Comparison of ENCODE assay signal across 12 cellular contexts in the genomic region with DNA sequence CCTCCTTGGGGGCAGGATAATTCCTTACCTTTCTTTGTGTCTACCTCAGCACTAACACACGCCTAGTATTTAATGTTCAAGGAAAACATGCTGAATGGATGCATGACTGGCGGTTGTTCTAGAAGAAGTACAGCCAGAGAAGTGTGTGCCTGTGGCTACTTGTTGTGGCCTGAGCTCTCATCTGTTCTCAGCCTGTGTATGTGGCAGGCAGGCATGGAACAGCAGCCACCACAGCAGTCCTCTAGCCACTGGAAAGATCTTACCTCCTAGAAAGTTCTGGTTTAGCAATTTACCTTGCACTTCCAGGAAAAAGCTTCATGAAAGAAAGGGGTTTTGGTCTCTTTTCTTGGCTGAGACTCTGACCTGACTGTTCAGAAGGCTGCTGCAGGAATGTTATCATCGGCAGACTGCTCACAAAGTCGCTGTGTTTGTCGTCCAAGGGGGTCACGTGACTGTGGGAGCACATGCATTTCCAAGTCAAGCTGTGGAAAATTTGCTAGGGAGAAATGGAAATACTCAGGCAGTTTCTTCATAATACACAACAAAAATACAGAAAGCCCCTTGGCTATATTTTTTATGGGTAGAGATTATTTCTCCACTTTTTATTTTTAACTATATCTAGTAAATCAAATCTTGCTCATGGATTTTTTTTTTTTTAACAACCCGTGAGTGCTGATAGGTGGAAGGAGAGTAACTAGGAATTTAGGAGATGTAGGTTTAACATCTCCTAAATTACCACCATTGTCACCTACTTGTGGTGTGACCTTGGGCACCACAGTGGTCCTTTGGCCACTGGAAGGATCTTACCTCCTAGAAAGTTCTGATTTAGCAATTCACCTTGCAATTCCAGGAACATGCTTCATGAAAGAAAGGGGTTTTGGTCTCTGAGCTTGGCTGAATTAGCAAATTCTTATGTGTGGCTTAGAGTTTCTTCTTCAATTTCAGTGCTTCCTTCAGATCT.
DNase-seq lines count a peak whose midpoint lies in the region; ATAC-seq, FAIRE-seq and TF ChIP-seq lines count a peak whose summit lies in the region.
"Had no signal": no experiment of that assay in that cellular context is flagged by ENCODE, and none has a peak within 500 bp of the region (broad histone marks: within the 10 kb centered on the region; RNA-seq: fewer than 3 reads in every experiment).

No MANE protein-coding gene starts in this region.

- no peak overlapping the region for H3K27ac Mint-ChIP-seq in stimulated activated naive B cell treated with anti-CD40 and anti-IgM and Interleukin-4, amounts not matched to agents 10 μg/mL and 1 μg/mL and 100 μg/mL, for 72 hours

- H3K79me2 ChIP-seq in keratinocyte (ENCODE audit: control insufficient read depth, insufficient read depth, low read length), result no peaks in the 10 kb centered on the region

- peak; percentile 27 for DNase-seq in LNCaP clone FGC (ENCODE audit: low read depth)
- peak in 60 of 61 donors; percentile 7 to 87 (median 61) for DNase-seq in caudate nucleus (lab: John Stamatoyannopoulos, UW)
- no peak for DNase-seq in keratinocyte (ENCODE audit: low read depth, low spot score)
- peak; percentile 30 for DNase-seq in small intestine
- DNase-seq in stimulated activated naive B cell treated with anti-CD40 and anti-IgM and Interleukin-4, amounts not matched to agents 10 μg/mL and 1 μg/mL and 100 μg/mL, for 72 hours, result no peak
- no peak for DNase-seq in stimulated activated CD4-positive, alpha-beta T cell treated with anti-CD3 and anti-CD28 coated beads, Interleukin-4, amount 100 ng/mL, for 1 hour
- DNase-seq in epidermal melanocyte (ENCODE audit: insufficient read length, low spot score), result no peak
- DNase-seq: Kasumi-1 had no signal

- H3K9me3 ChIP-seq in keratinocyte (ENCODE audit: control insufficient read depth, low read depth, low read length) (no peaks in the 10 kb centered on the region), small intestine (ENCODE audit: control insufficient read depth, low read depth) (no peaks in the 10 kb centered on the region)
- H3K9me3 ChIP-seq: thoracic aorta had no signal

- no peaks in the 10 kb centered on the region for H3K4me1 ChIP-seq in keratinocyte (ENCODE audit: control insufficient read depth, extremely low read depth, insufficient read depth, low read length)
- no peaks in the 10 kb centered on the region for H3K4me1 ChIP-seq in small intestine (ENCODE audit: control insufficient read depth in 2 of 2, insufficient read depth in 1 of 2, low read depth in 1 of 2, low read length in 1 of 2)

- H3K4me3 ChIP-seq in LNCaP clone FGC (ENCODE audit: low read depth, low read length) (no peak overlapping the region), keratinocyte (ENCODE audit: control insufficient read depth in 2 of 3, extremely low read depth in 1 of 3, insufficient read depth in 2 of 3, low read depth in 1 of 3, low read length in 3 of 3) (no peak overlapping the region), small intestine (ENCODE audit: low read depth in 1 of 2, low read length in 2 of 2) (no peak overlapping the region)
- H3K4me3 ChIP-seq: lung, thoracic aorta had no signal

- no peaks in the 10 kb centered on the region for H3K36me3 ChIP-seq in keratinocyte (ENCODE audit: control insufficient read depth in 2 of 2, extremely low read depth in 1 of 2, insufficient read depth in 2 of 2, low read length in 2 of 2)
- no peaks in the 10 kb centered on the region for H3K36me3 ChIP-seq in small intestine (ENCODE audit: control insufficient read depth in 2 of 2, insufficient read depth in 2 of 2, low read length in 2 of 2)
- H3K36me3 ChIP-seq: thoracic aorta had no signal

- H3K27me3 Mint-ChIP-seq in stimulated activated naive B cell treated with anti-CD40 and anti-IgM and Interleukin-4, amounts not matched to agents 10 μg/mL and 1 μg/mL and 100 μg/mL, for 72 hours, result peaks cover 0 to 4% of the 10 kb centered on the region in 2 donors

- no peaks in the 10 kb centered on the region for H3K9me1 ChIP-seq in keratinocyte (ENCODE audit: control insufficient read depth, extremely low read depth, insufficient read depth, low read length)

- peak overlapping the region; percentile 78 for H3K27ac ChIP-seq in caudate nucleus (ENCODE audit: low read depth, low read length)
- H3K27ac ChIP-seq in keratinocyte (ENCODE audit: control insufficient read depth, insufficient read depth, low read length), result no peak overlapping the region
- H3K27ac ChIP-seq in small intestine (ENCODE audit: low read depth in 1 of 2, low read length in 1 of 2), result no peak overlapping the region
- H3K27ac ChIP-seq: thoracic aorta had no signal

- no peaks in the 10 kb centered on the region for H3K4me1 Mint-ChIP-seq in stimulated activated naive B cell treated with anti-CD40 and anti-IgM and Interleukin-4, amounts not matched to agents 10 μg/mL and 1 μg/mL and 100 μg/mL, for 72 hours

- H2AFZ ChIP-seq in keratinocyte (ENCODE audit: control insufficient read depth, low read length), result peak overlapping the region; percentile 2

- peaks cover 0 to 2% of the 10 kb centered on the region in 2 donors for H3K36me3 Mint-ChIP-seq in stimulated activated naive B cell treated with anti-CD40 and anti-IgM and Interleukin-4, amounts not matched to agents 10 μg/mL and 1 μg/mL and 100 μg/mL, for 72 hours

- WGBS in small intestine, 3 donors, result 16 to 32% (median 32%) methylated on average over 7 of the region's 7 CpGs

- ATAC-seq in GM19023 (IDR thresholded peaks at IDR 0.05; ENCODE audit: unreplicated experiment), result no peak
- no peak for ATAC-seq in stimulated activated naive B cell treated with anti-CD40 and anti-IgM and Interleukin-4, amounts not matched to agents 10 μg/mL and 1 μg/mL and 100 μg/mL, for 72 hours (replicated peaks)

- no peaks in the 10 kb centered on the region for H3K9me3 Mint-ChIP-seq in stimulated activated naive B cell treated with anti-CD40 and anti-IgM and Interleukin-4, amounts not matched to agents 10 μg/mL and 1 μg/mL and 100 μg/mL, for 72 hours

- H4K20me1 ChIP-seq in keratinocyte (ENCODE audit: control insufficient read depth, extremely low read depth, insufficient read depth, low read length), result no peaks in the 10 kb centered on the region

- TF ChIP-seq CTCF in LNCaP clone FGC (IDR thresholded peaks at IDR 0.05; ENCODE audit: control insufficient read depth, extremely low read depth, insufficient read depth), result no peak
- no peak for TF ChIP-seq CTCF in keratinocyte (optimal IDR thresholded peaks at IDR 0.05 in 1 of 3, IDR thresholded peaks at IDR 0.05 in 1 of 3, conservative IDR thresholded peaks at IDR 0.05 in 1 of 3; ENCODE audit: extremely low read depth in 1 of 3, insufficient read depth in 2 of 3, low read length in 3 of 3)

- H3K9ac ChIP-seq in keratinocyte (ENCODE audit: control insufficient read depth, extremely low read depth, insufficient read depth, low read length), result no peak overlapping the region

- FAIRE-seq in keratinocyte (lab: Jason Lieb, UNC) (no peak), small intestine (lab: Jason Lieb, UNC) (no peak)
- FAIRE-seq: G401.6 had no signal

- no peaks in the 10 kb centered on the region for H3K27me3 ChIP-seq in keratinocyte (ENCODE audit: control insufficient read depth, extremely low read depth, insufficient read depth, low read length)
- no peaks in the 10 kb centered on the region for H3K27me3 ChIP-seq in small intestine (ENCODE audit: control insufficient read depth in 2 of 2, insufficient read depth in 2 of 2, low read length in 2 of 2)

- dilution Hi-C loops in keratinocyte (cut with MboI; ENCODE audit: extremely low pct_ligation_motif_present, low sequenced_read_pairs), result no loop called here

- H3K4me2 ChIP-seq in keratinocyte (ENCODE audit: control insufficient read depth, extremely low read depth, insufficient read depth, low read depth, low read length), result no peak overlapping the region

- no peak overlapping the region for H3K4me3 Mint-ChIP-seq in stimulated activated naive B cell treated with anti-CD40 and anti-IgM and Interleukin-4, amounts not matched to agents 10 μg/mL and 1 μg/mL and 100 μg/mL, for 72 hours

Comparison
In these comparisons a context has a peak if more than half of its experiments do, and no peak if none do; other contexts are left out.
1. DNase-seq: peak in LNCaP clone FGC (single experiment), caudate nucleus (60 of 61) and small intestine (single experiment); none in keratinocyte (single experiment), stimulated activated naive B cell treated with anti-CD40 and anti-IgM and Interleukin-4, amounts not matched to agents 10 μg/mL and 1 μg/mL and 100 μg/mL, for 72 hours (single experiment), stimulated activated CD4-positive, alpha-beta T cell treated with anti-CD3 and anti-CD28 coated beads, Interleukin-4, amount 100 ng/mL, for 1 hour (single experiment) and epidermal melanocyte (single experiment).